ENCODE assay signal across 16 cellular contexts in the genomic region with DNA sequence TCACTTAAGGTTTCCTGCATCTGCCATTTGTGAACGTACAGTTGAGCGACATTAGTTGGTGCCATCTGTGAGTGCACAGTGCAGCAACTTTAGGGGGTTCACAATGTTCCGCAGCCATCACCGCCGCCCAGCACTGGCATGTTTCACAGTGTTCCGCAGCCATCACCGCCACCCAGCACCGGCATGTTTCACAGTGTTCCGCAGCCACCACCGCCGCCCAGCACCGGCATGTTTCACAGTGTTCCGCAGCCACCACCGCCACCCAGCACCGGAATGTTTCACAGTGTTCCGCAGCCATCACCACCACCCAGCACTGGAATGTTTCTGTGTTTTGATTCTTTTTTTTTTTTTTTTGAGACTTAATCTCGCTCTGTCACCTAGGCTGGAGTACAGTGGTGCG.
DNase-seq lines count a peak whose midpoint lies in the region; TF ChIP-seq lines count a peak whose summit lies in the region.
"Had no signal": no experiment of that assay in that cellular context is flagged by ENCODE, and none has a peak within 500 bp of the region (broad histone marks: within the 10 kb centered on the region; RNA-seq: fewer than 3 reads in every experiment).

No MANE protein-coding gene starts in this region.

- H2BK5ac ChIP-seq in H9 (ENCODE audit: insufficient read length, low read length) = no peak overlapping the region

- H3K36me3 ChIP-seq in OCI-LY1 (ENCODE audit: insufficient read depth, low read length) (peaks cover 6% of the 10 kb centered on the region), MG63 (no peaks in the 10 kb centered on the region)

- H3K79me2 ChIP-seq in H9 (ENCODE audit: insufficient read depth, low read length) (no peaks in the 10 kb centered on the region), OCI-LY1 (ENCODE audit: insufficient read depth, low read length) (no peaks in the 10 kb centered on the region)

- no peaks in the 10 kb centered on the region for H3K79me1 ChIP-seq in H9 (ENCODE audit: insufficient read depth, low read depth, low read length, poor library complexity, severe bottlenecking)

- TF ChIP-seq CTCF in H9 (conservative IDR thresholded peaks at IDR 0.05) (no peak), OCI-LY1 (IDR thresholded peaks at IDR 0.05; ENCODE audit: low read length) (no peak), osteocyte (IDR thresholded peaks at IDR 0.05) (no peak)

- H3K27me3 Mint-ChIP-seq in H9 (ENCODE audit: low read depth) = no peaks in the 10 kb centered on the region
- no peaks in the 10 kb centered on the region for H3K27me3 Mint-ChIP-seq in osteocyte (ENCODE audit: unreplicated experiment)
- H3K27me3 Mint-ChIP-seq: B cell; CD4-positive, CD25-positive, alpha-beta regulatory T cell had no signal

- H3K23me2 ChIP-seq in H9 (ENCODE audit: insufficient read length, low read depth, low read length, poor library complexity, severe bottlenecking) = no peaks in the 10 kb centered on the region

- H4K5ac ChIP-seq in H9 (ENCODE audit: insufficient read length, low read depth, low read length) = no peak overlapping the region

- H4K20me1 ChIP-seq in H9 (ENCODE audit: control insufficient read depth, insufficient read depth, insufficient read length) (no peaks in the 10 kb centered on the region), OCI-LY1 (ENCODE audit: insufficient read depth, low read length) (no peaks in the 10 kb centered on the region)

- H4K8ac ChIP-seq in H9 (replicated peaks; ENCODE audit: insufficient read length, low read depth, low read length) = no peak overlapping the region

- 0 out of 2 replicates have a peak overlapping the region, but pooled peaks have one; percentile 35 for H3K14ac ChIP-seq in H9 (ENCODE audit: insufficient read depth, low read length)

- H3K4me3 Mint-ChIP-seq in H9 = no peak overlapping the region
- H3K4me3 Mint-ChIP-seq in osteocyte (ENCODE audit: unreplicated experiment) = no peak overlapping the region
- H3K4me3 Mint-ChIP-seq: B cell; CD4-positive, CD25-positive, alpha-beta regulatory T cell; CD8-positive, alpha-beta T cell had no signal

- no peak overlapping the region for H3K4me2 ChIP-seq in H9 (ENCODE audit: insufficient read depth, insufficient read length, low read length)
- no peak overlapping the region for H3K4me2 ChIP-seq in OCI-LY1 (ENCODE audit: low read length)
- H3K4me2 ChIP-seq: BLaER1 had no signal

- H3K36me3 Mint-ChIP-seq in H9 (ENCODE audit: insufficient read depth in 1 of 3, low read depth in 3 of 3) (no peaks in the 10 kb centered on the region; a peak in 1 of 7 replicates), osteocyte (ENCODE audit: unreplicated experiment) (no peaks in the 10 kb centered on the region)

- H3K4ac ChIP-seq in H9 (ENCODE audit: low read depth, low read length) = no peak overlapping the region

- H3K27me3 ChIP-seq in H9 (ENCODE audit: insufficient read depth, low read length) = no peaks in the 10 kb centered on the region
- no peaks in the 10 kb centered on the region for H3K27me3 ChIP-seq in OCI-LY1 (ENCODE audit: insufficient read depth, low read length)
- H3K27me3 ChIP-seq in MG63 = no peaks in the 10 kb centered on the region
- H3K27me3 ChIP-seq: BLaER1 had no signal

- no peak overlapping the region for H3K27ac ChIP-seq in H9 (ENCODE audit: insufficient read length, low read depth, low read length)
- peak overlapping the region; percentile 86 for H3K27ac ChIP-seq in OCI-LY1 (ENCODE audit: low read depth, low read length, poor library complexity, severe bottlenecking)
- H3K27ac ChIP-seq: BLaER1, C4-2B had no signal

- DNase-seq in H9 = no peak
- peak; percentile 75 for DNase-seq in osteocyte (ENCODE audit: extremely low spot score, unreplicated experiment)
- DNase-seq in nucleus accumbens (lab: John Stamatoyannopoulos, UW) = no peak
- DNase-seq in NCI-H1436 treated with DMSO at 0.1 percent for 48 hours (lab: John Stamatoyannopoulos, UW) = no peak
- no peak for DNase-seq in MG63
- DNase-seq: Caco-2; CD4-positive, CD25-positive, alpha-beta regulatory T cell; DMS153; DND-41; GOT3; HCEC 1CT had no signal

- H3K18ac ChIP-seq in H9 (ENCODE audit: insufficient read length, low read depth, low read length) = no peak overlapping the region

- no peaks in the 10 kb centered on the region for H3K9me2 ChIP-seq in OCI-LY1 (ENCODE audit: low read depth, low read length)

- H3K4me3 ChIP-seq in OCI-LY1 (ENCODE audit: low read depth, low read length, poor library complexity, severe bottlenecking) (no peak overlapping the region), MG63 (no peak overlapping the region)
- H3K4me3 ChIP-seq: BLaER1 had no signal

- H4K91ac ChIP-seq in H9 (ENCODE audit: insufficient read length, low read depth, low read length) = no peak overlapping the region

- no peak overlapping the region for H3K56ac ChIP-seq in H9 (ENCODE audit: insufficient read length, low read depth, low read length)

- H3K9me3 Mint-ChIP-seq in H9 = no peaks in the 10 kb centered on the region
- no peaks in the 10 kb centered on the region for H3K9me3 Mint-ChIP-seq in osteocyte (ENCODE audit: unreplicated experiment)
- H3K9me3 Mint-ChIP-seq: CD8-positive, alpha-beta T cell had no signal

- H3K9me3 ChIP-seq in H9 (ENCODE audit: control insufficient read depth, low read depth, low read length) = no peaks in the 10 kb centered on the region
- H3K9me3 ChIP-seq in OCI-LY1 (ENCODE audit: low read length) = no peaks in the 10 kb centered on the region
- no peaks in the 10 kb centered on the region for H3K9me3 ChIP-seq in MG63
- H3K9me3 ChIP-seq: Caco-2 had no signal

- H2BK120ac ChIP-seq in H9 (ENCODE audit: low read depth, low read length, poor library complexity, severe bottlenecking) = no peak overlapping the region

- no CpG with 5 or more reads among the region's 18 CpGs for WGBS in H9 (ENCODE audit: extremely low coverage, insufficient read length, low lambda C conversion rate)

- no peaks in the 10 kb centered on the region for H3K4me1 ChIP-seq in H9 (ENCODE audit: insufficient read depth, low read length)
- peaks cover 79% of the 10 kb centered on the region for H3K4me1 ChIP-seq in OCI-LY1 (ENCODE audit: insufficient read depth, low read length, severe bottlenecking)

- no peak overlapping the region for H3K23ac ChIP-seq in H9 (ENCODE audit: insufficient read length, low read depth, low read length)

- no peak overlapping the region for H2BK12ac ChIP-seq in H9 (ENCODE audit: insufficient read length, low read depth, low read length)

- no peak overlapping the region for H2BK20ac ChIP-seq in H9 (ENCODE audit: low read depth, low read length, poor library complexity, severe bottlenecking)

- no peak overlapping the region for H3K9ac ChIP-seq in H9 (ENCODE audit: extremely low read depth, insufficient read length, low read length)
- no peak overlapping the region for H3K9ac ChIP-seq in OCI-LY1 (ENCODE audit: low read length)
- H3K9ac ChIP-seq: BLaER1 had no signal

- no peak overlapping the region for H2AFZ ChIP-seq in H9 (ENCODE audit: low read length)
- H2AFZ ChIP-seq in OCI-LY1 (ENCODE audit: low read length) = no peak overlapping the region

- no peak overlapping the region for H2BK15ac ChIP-seq in H9 (ENCODE audit: low read depth, low read length)

- peak overlapping the region in 1 of 3 experiments; percentile 44; a peak in 1 of 7 replicates for H3K27ac Mint-ChIP-seq in H9
- no peak overlapping the region for H3K27ac Mint-ChIP-seq in osteocyte (ENCODE audit: unreplicated experiment)
- H3K27ac Mint-ChIP-seq: CD8-positive, alpha-beta T cell had no signal

- H3K4me1 Mint-ChIP-seq in H9 (peaks cover 0 to 3% of the 10 kb centered on the region in 2 experiments; a peak in 1 of 4 replicates), osteocyte (ENCODE audit: unreplicated experiment) (peaks cover 3% of the 10 kb centered on the region)

- H2AK5ac ChIP-seq in H9 (ENCODE audit: insufficient read length, low read length) = no peak overlapping the region

- H3T11ph ChIP-seq in H9 (ENCODE audit: low read length) = no peak overlapping the region

- H3F3A ChIP-seq in OCI-LY1 (ENCODE audit: insufficient read depth, low read length) = no peaks in the 10 kb centered on the region; the same call in 1 of the 2 replicates
